ENCODE assay signal across 10 cellular contexts in genomic region chr4:16284050-16284449, GRCh38.
"Had no signal": no experiment of that assay in that cellular context is flagged by ENCODE, and none has a peak within 500 bp of the region (broad histone marks: within the 10 kb centered on the region; RNA-seq: fewer than 3 reads in every experiment).

No MANE protein-coding gene starts in this region.

- H3K4me3 Mint-ChIP-seq: GM23338, H9, HFFc6, IgD-negative memory B cell had no signal

- H3K4me1 Mint-ChIP-seq: GM23338, H9, IgD-negative memory B cell had no signal

- ATAC-seq: GM23338 had no signal

- H3K4me3 ChIP-seq: GM23338 had no signal

- H3K27ac Mint-ChIP-seq: GM23338, H9, HFFc6, IgD-negative memory B cell had no signal

- H3K27ac ChIP-seq: HL-60 had no signal

- H3K4me2 ChIP-seq: GM23338 had no signal

- DNase-seq: H9, HCEC 1CT, HFFc6, Kasumi-1, KG1 had no signal

- FAIRE-seq: H1, H54 had no signal
